11 cellular contexts compared by ENCODE assay signal in the genomic region with DNA sequence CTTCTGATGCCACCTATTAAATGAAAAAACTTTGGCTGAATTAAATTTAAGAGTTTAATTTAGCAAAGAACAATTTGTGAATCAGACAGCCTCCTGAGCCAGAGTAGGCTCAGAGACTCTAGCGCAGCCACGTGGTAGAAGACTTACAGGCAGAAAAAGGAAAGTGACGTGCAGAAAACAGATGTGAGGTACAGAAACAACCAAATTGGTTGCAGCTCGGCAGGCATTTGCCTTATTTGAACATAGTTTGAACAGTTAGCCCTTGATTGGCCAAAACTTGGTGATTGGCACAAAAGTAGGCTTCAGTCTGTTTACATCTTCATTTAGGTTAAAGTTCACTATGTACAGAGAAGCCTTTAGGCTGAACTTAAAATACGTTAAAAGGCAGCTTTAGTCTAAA. TPM values are rescaled to one million over a fixed set of nuclear protein-coding genes. Genes with fewer than 3 reads are reported as not detected.
DNase-seq lines count a peak whose midpoint lies in the region; ATAC-seq, FAIRE-seq and TF ChIP-seq lines count a peak whose summit lies in the region.
"Had no signal": no experiment of that assay in that cellular context is flagged by ENCODE, and none has a peak within 500 bp of the region (broad histone marks: within the 10 kb centered on the region; RNA-seq: fewer than 3 reads in every experiment).

No MANE protein-coding gene starts in this region.

- peak; percentile 30 for DNase-seq in activated naive CD4-positive, alpha-beta T cell treated with anti-CD3 and anti-CD28 coated beads for 36 hours
- no peak for DNase-seq in activated naive CD4-positive, alpha-beta T cell treated with Interleukin-2 at 50 U/mL for 16 hours
- DNase-seq in bronchial epithelial cell (ENCODE audit: low read depth) (peak; percentile 47), kidney glomerular epithelial cell (lab: John Stamatoyannopoulos, UW) (peak; percentile 50), upper lobe of right lung (no peak), natural killer cell (no peak)
- DNase-seq: activated naive CD4-positive, alpha-beta T cell treated with anti-CD3 and anti-CD28 coated beads, Interleukin-2, amount 50 U/mL, for 16 hours; NCI-H524 treated with DMSO at 0.1 percent for 48 hours had no signal

- peak; percentile 58 for TF ChIP-seq CTCF in bronchial epithelial cell (IDR thresholded peaks at IDR 0.05; ENCODE audit: insufficient read depth, low read length, severe bottlenecking)
- peak; percentile 45 for TF ChIP-seq CTCF in upper lobe of right lung (IDR thresholded peaks at IDR 0.05)
- TF ChIP-seq CTCF in natural killer cell (IDR thresholded peaks at IDR 0.05), result no peak

- CTCF ChIA-PET in activated naive CD4-positive, alpha-beta T cell treated with anti-CD3 and anti-CD28 coated beads for 36 hours (lab: Charles Lee), result no interaction called here

- no peaks in the 10 kb centered on the region for H3K4me1 ChIP-seq in upper lobe of right lung

- H3K27me3 ChIP-seq in bronchial epithelial cell (ENCODE audit: control insufficient read depth, insufficient read depth, low read length) (no peaks in the 10 kb centered on the region), upper lobe of right lung (no peaks in the 10 kb centered on the region)

- no peaks in the 10 kb centered on the region for H3K9me3 ChIP-seq in upper lobe of right lung

- no peak overlapping the region for H3K27ac ChIP-seq in upper lobe of right lung

- H3K4me3 ChIP-seq in bronchial epithelial cell (ENCODE audit: low read depth, low read length) (no peak overlapping the region), upper lobe of right lung (no peak overlapping the region)

- H3K9me3 Mint-ChIP-seq in activated naive CD4-positive, alpha-beta T cell treated with anti-CD3 and anti-CD28 coated beads for 36 hours, result peaks cover 8% of the 10 kb centered on the region
- peaks cover 0 to 9% of the 10 kb centered on the region in 2 donors for H3K9me3 Mint-ChIP-seq in natural killer cell
- H3K9me3 Mint-ChIP-seq: natural killer cell treated with Interleukin-12 subunit alpha and Interleukin-12 subunit beta and Interleukin-15 and Interleukin-18, amount 100 ng/mL, for 72 hours had no signal

- no peaks in the 10 kb centered on the region for H3K27me3 Mint-ChIP-seq in activated naive CD4-positive, alpha-beta T cell treated with anti-CD3 and anti-CD28 coated beads for 36 hours (ENCODE audit: low read depth)
- H3K27me3 Mint-ChIP-seq in natural killer cell (ENCODE audit: low read depth in 2 of 2), result no peaks in the 10 kb centered on the region
- H3K27me3 Mint-ChIP-seq: natural killer cell treated with Interleukin-12 subunit alpha and Interleukin-12 subunit beta and Interleukin-15 and Interleukin-18, amount 100 ng/mL, for 72 hours had no signal

- ATAC-seq in upper lobe of right lung, result peak; percentile 46
- no peak for ATAC-seq in natural killer cell
- ATAC-seq in HG03565 (IDR thresholded peaks at IDR 0.05; ENCODE audit: unreplicated experiment), result no peak
- no peak for ATAC-seq in GM21825 (IDR thresholded peaks at IDR 0.05; ENCODE audit: unreplicated experiment)
- ATAC-seq: natural killer cell treated with Interleukin-12 subunit alpha and Interleukin-12 subunit beta and Interleukin-15 and Interleukin-18, amount 100 ng/mL, for 72 hours had no signal

- FAIRE-seq in bronchial epithelial cell (lab: Jason Lieb, UNC), result peak; percentile 52

- no peaks in the 10 kb centered on the region for H3K4me1 Mint-ChIP-seq in activated naive CD4-positive, alpha-beta T cell treated with anti-CD3 and anti-CD28 coated beads for 36 hours (ENCODE audit: low read depth)
- H3K4me1 Mint-ChIP-seq in natural killer cell, result peaks cover 0 to 19% of the 10 kb centered on the region in 2 donors

- peaks cover 2% of the 10 kb centered on the region for H3K36me3 Mint-ChIP-seq in activated naive CD4-positive, alpha-beta T cell treated with anti-CD3 and anti-CD28 coated beads for 36 hours (ENCODE audit: low read depth)
- peaks cover 30% of the 10 kb centered on the region for H3K36me3 Mint-ChIP-seq in natural killer cell

- intact Hi-C loops in activated naive CD4-positive, alpha-beta T cell treated with anti-CD3 and anti-CD28 coated beads for 36 hours (cut with micrococcal nuclease), result loop anchor here (1.0 kb wide), 1 partner anchor 159 kb away; no protein-coding TSS in a partner anchor
- intact Hi-C loops in upper lobe of right lung (cut with DNase I) (no loop called here), natural killer cell (cut with micrococcal nuclease) (no loop called here)

- H3K4me3 Mint-ChIP-seq in activated naive CD4-positive, alpha-beta T cell treated with anti-CD3 and anti-CD28 coated beads for 36 hours, result no peak overlapping the region
- H3K4me3 Mint-ChIP-seq in natural killer cell, result no peak overlapping the region
- H3K4me3 Mint-ChIP-seq: natural killer cell treated with Interleukin-12 subunit alpha and Interleukin-12 subunit beta and Interleukin-15 and Interleukin-18, amount 100 ng/mL, for 72 hours had no signal

- H3K36me3 ChIP-seq in bronchial epithelial cell (ENCODE audit: control insufficient read depth, insufficient read depth, low read length) (no peaks in the 10 kb centered on the region), upper lobe of right lung (no peaks in the 10 kb centered on the region)

- no peak overlapping the region for H3K27ac Mint-ChIP-seq in activated naive CD4-positive, alpha-beta T cell treated with anti-CD3 and anti-CD28 coated beads for 36 hours
- H3K27ac Mint-ChIP-seq in natural killer cell, result no peak overlapping the region

RNA-seq across cellular contexts. Expression of gene TCP10L, which starts 22.9 kb away (rescaled TPM):
- total RNA-seq in activated naive CD4-positive, alpha-beta T cell treated with anti-CD3 and anti-CD28 coated beads for 36 hours, result under 1 TPM; 0.30 to 0.50 TPM
- total RNA-seq in bronchial epithelial cell (0.13 and 0.26 TPM in 2 replicates), upper lobe of right lung (0.78 TPM), natural killer cell (1 to 10 TPM in 1 of 3 donors, under 1 TPM in 2; 0.47 to 1.3 (median 0.93) TPM)

RNA-seq across cellular contexts. Expression of gene CFAP298, which starts 49.8 kb away (rescaled TPM):
- total RNA-seq in activated naive CD4-positive, alpha-beta T cell treated with anti-CD3 and anti-CD28 coated beads for 36 hours, result 10 to 100 TPM; 33.3 to 35.6 TPM
- total RNA-seq in bronchial epithelial cell (37.6 and 39.9 TPM in 2 replicates), upper lobe of right lung (30.7 TPM), natural killer cell (10 to 100 TPM; 16.1 to 23.7 (median 16.8) TPM)

Comparison
In these comparisons a context has a peak if more than half of its experiments do, and no peak if none do; other contexts are left out.
1. DNase-seq: peak in activated naive CD4-positive, alpha-beta T cell treated with anti-CD3 and anti-CD28 coated beads for 36 hours (single experiment), bronchial epithelial cell (single experiment) and kidney glomerular epithelial cell (single experiment); none in activated naive CD4-positive, alpha-beta T cell treated with Interleukin-2 at 50 U/mL for 16 hours (single experiment), upper lobe of right lung (single experiment) and natural killer cell (single experiment).